12 cellular contexts compared by ENCODE assay signal in genomic region chr10:99234739-99235468, GRCh38. TPM values are rescaled to one million over a fixed set of nuclear protein-coding genes. Genes with fewer than 3 reads are reported as not detected.
DNase-seq lines count a peak whose midpoint lies in the region; ATAC-seq and TF ChIP-seq lines count a peak whose summit lies in the region.
"Had no signal": no experiment of that assay in that cellular context is flagged by ENCODE, and none has a peak within 500 bp of the region (broad histone marks: within the 10 kb centered on the region; RNA-seq: fewer than 3 reads in every experiment).

No MANE protein-coding gene starts in this region.

- peaks cover 23 to 89% (median 64%) of the 10 kb centered on the region in 5 donors for H3K27me3 Mint-ChIP-seq in naive thymus-derived CD8-positive, alpha-beta T cell

- intact Hi-C loops in dorsolateral prefrontal cortex (cut with DNase I) = no loop called here

- H3K4me3 ChIP-seq in AG09309 (ENCODE audit: control insufficient read depth, low read depth, low read length) (peak overlapping the region; percentile 62), HUES64 (ENCODE audit: low read length) (peak overlapping the region; percentile 63), dorsolateral prefrontal cortex (peak overlapping the region in 56 of 59 donors; percentile 19 to 66 (median 49))

- H3K36me3 Mint-ChIP-seq in naive thymus-derived CD8-positive, alpha-beta T cell = no peaks in the 10 kb centered on the region

- H3K27me3 ChIP-seq in HUES64 (ENCODE audit: insufficient read depth, low read length) = peaks cover 95% of the 10 kb centered on the region
- peaks cover 13 to 95% (median 76%) of the 10 kb centered on the region in 45 donors for H3K27me3 ChIP-seq in dorsolateral prefrontal cortex

- DNase-seq in AG09309 (ENCODE audit: low read depth) (no peak), dorsolateral prefrontal cortex (no peak), OCI-M2 (lab: John Stamatoyannopoulos, UW; ENCODE audit: unreplicated experiment) (no peak), medulla oblongata (ENCODE audit: extremely low spot score) (no peak), NOMO-1 (lab: John Stamatoyannopoulos, UW; ENCODE audit: unreplicated experiment in 2 of 2) (no peak)
- no peak for DNase-seq in naive thymus-derived CD8-positive, alpha-beta T cell
- DNase-seq: DND-41, NCI-H1417 treated with DMSO at 0.1 percent for 48 hours had no signal

- H3K4me1 ChIP-seq in HUES64 (ENCODE audit: insufficient read depth, low read length) = peaks cover 24% of the 10 kb centered on the region

- H3K4me3 Mint-ChIP-seq in naive thymus-derived CD8-positive, alpha-beta T cell = peak overlapping the region; percentile 0 to 75 (median 62)

- no peak overlapping the region for H3K27ac ChIP-seq in HUES64 (ENCODE audit: low read depth, low read length)
- no peak overlapping the region for H3K27ac ChIP-seq in dorsolateral prefrontal cortex
- H3K27ac ChIP-seq: VCaP had no signal

- no peaks in the 10 kb centered on the region for H3K9me3 ChIP-seq in HUES64 (ENCODE audit: insufficient read depth, low read depth, low read length)

- H3K27ac Mint-ChIP-seq in naive thymus-derived CD8-positive, alpha-beta T cell = peak overlapping the region in 1 of 10 donors; percentile 4

- H3K4me1 Mint-ChIP-seq in naive thymus-derived CD8-positive, alpha-beta T cell = peaks cover 9 to 44% (median 37%) of the 10 kb centered on the region in 4 donors

- POLR2A ChIA-PET in naive thymus-derived CD8-positive, alpha-beta T cell (lab: Charles Lee) = no interaction called here

- TF ChIP-seq CTCF in AG09309 (IDR thresholded peaks at IDR 0.05; ENCODE audit: control insufficient read depth, insufficient read depth, low read depth, low read length, missing control alignments) = no peak
- no peak for TF ChIP-seq CTCF in dorsolateral prefrontal cortex (IDR thresholded peaks at IDR 0.05 in 54 of 56, conservative IDR thresholded peaks at IDR 0.05 in 2 of 56; ENCODE audit: low read depth in 1 of 56, partially characterized antibody in 56 of 56)

- no peak overlapping the region for H3K9ac ChIP-seq in HUES64 (ENCODE audit: low read depth, low read length)

- 2% methylated on average over 15 of the region's 17 CpGs for WGBS in HUES64

- no peaks in the 10 kb centered on the region for H3K9me3 Mint-ChIP-seq in naive thymus-derived CD8-positive, alpha-beta T cell

- ATAC-seq in naive thymus-derived CD8-positive, alpha-beta T cell = no peak
- ATAC-seq in HG03378 (IDR thresholded peaks at IDR 0.05; ENCODE audit: unreplicated experiment) = no peak

- no peaks in the 10 kb centered on the region for H3K36me3 ChIP-seq in HUES64 (ENCODE audit: insufficient read depth, low read length)

RNA-seq across cellular contexts. Expression of gene HPSE2, which starts 0.7 kb away (rescaled TPM):
- 0.25 TPM for polyA plus RNA-seq in HUES64 (2013, experiment 1 of 2)
- polyA plus RNA-seq in HUES64 (2013, experiment 2 of 2) = 0.25 TPM
- 10 to 100 TPM in 53 of 120 experiments, 1 to 10 TPM in 67; 2.2 to 42.1 (median 9.0) TPM for total RNA-seq in dorsolateral prefrontal cortex
- not detected for total RNA-seq in naive thymus-derived CD8-positive, alpha-beta T cell
- polyA plus RNA-seq in naive thymus-derived CD8-positive, alpha-beta T cell = under 1 TPM in 1 of 3 donors, not detected in 2; 0.07 TPM
- total RNA-seq: frontal cortex had no signal
